Comparison of ENCODE assay signal across 11 cellular contexts in genomic region chr11:134032501-134033091, GRCh38. TPM values are rescaled to one million over a fixed set of nuclear protein-coding genes. Genes with fewer than 3 reads are reported as not detected.
DNase-seq lines count a peak whose midpoint lies in the region; TF ChIP-seq lines count a peak whose summit lies in the region.
"Had no signal": no experiment of that assay in that cellular context is flagged by ENCODE, and none has a peak within 500 bp of the region (broad histone marks: within the 10 kb centered on the region; RNA-seq: fewer than 3 reads in every experiment).

No MANE protein-coding gene starts in this region.

- no peaks in the 10 kb centered on the region for H3K27me3 ChIP-seq in esophagus muscularis mucosa

- 51% methylated on average over 21 of the region's 24 CpGs for WGBS in esophagus muscularis mucosa

- no peak for TF ChIP-seq POLR2A in esophagus muscularis mucosa (IDR thresholded peaks at IDR 0.05; ENCODE audit: low read depth)

- H3K9me3 ChIP-seq in esophagus muscularis mucosa, result no peaks in the 10 kb centered on the region

- no peaks in the 10 kb centered on the region for H3K36me3 ChIP-seq in esophagus muscularis mucosa

- peaks cover 32 to 53% (median 53%) of the 10 kb centered on the region in 4 donors for H3K4me1 ChIP-seq in esophagus muscularis mucosa

- DNase-seq in NCI-H1092 (lab: John Stamatoyannopoulos, UW), result peak; percentile 39
- no peak for DNase-seq in NCI-H1092 treated with DMSO at 0.1 percent for 48 hours (lab: John Stamatoyannopoulos, UW)
- peak; percentile 75 for DNase-seq in NCI-H2171 (lab: John Stamatoyannopoulos, UW)
- DNase-seq in esophagus muscularis mucosa (ENCODE audit: extremely low spot score), result no peak
- DNase-seq in pons (ENCODE audit: low spot score), result peak; percentile 54
- no peak for DNase-seq in NCI-H345 treated with DMSO at 0.1 percent for 48 hours (lab: John Stamatoyannopoulos, UW; ENCODE audit: unreplicated experiment)
- DNase-seq in NOMO-1 treated with DMSO at 0.1 percent for 48 hours (lab: John Stamatoyannopoulos, UW; ENCODE audit: unreplicated experiment), result no peak
- DNase-seq in NCI-H128 (lab: John Stamatoyannopoulos, UW; ENCODE audit: unreplicated experiment), result no peak
- DNase-seq: 8988T; effector memory CD4-positive, alpha-beta T cell; stimulated activated CD4-positive, alpha-beta T cell treated with anti-CD3 and anti-CD28 coated beads, Interleukin-2, amount 100 ng/mL, for 48 hours had no signal

- H3K27ac ChIP-seq in esophagus muscularis mucosa (replicated peaks in 1 of 4), result peak overlapping the region; percentile 88 to 96 (median 93)

- intact Hi-C loops in esophagus muscularis mucosa (cut with DNase I), result loop anchor here (5.0 kb wide), 1 partner anchor 65 kb away; no protein-coding TSS in a partner anchor

- TF ChIP-seq CTCF in esophagus muscularis mucosa (IDR thresholded peaks at IDR 0.05), result no peak

- peak overlapping the region in 2 of 4 donors; percentile 41 to 43 for H3K4me3 ChIP-seq in esophagus muscularis mucosa

- no peak for TF ChIP-seq EP300 in esophagus muscularis mucosa (IDR thresholded peaks at IDR 0.05)

RNA-seq across cellular contexts. Expression of gene JAM3, which starts 36.3 kb away (rescaled TPM):
- 100 to 1,000 TPM in 2 of 4 donors, 10 to 100 TPM in 2; 84.2 to 122 (median 96.5) TPM for total RNA-seq in esophagus muscularis mucosa

Comparison
In these comparisons a context has a peak if more than half of its experiments do, and no peak if none do; other contexts are left out.
1. DNase-seq: peak in NCI-H1092 (single experiment), NCI-H2171 (single experiment) and pons (single experiment); none in NCI-H1092 treated with DMSO at 0.1 percent for 48 hours (single experiment), esophagus muscularis mucosa (single experiment), NCI-H345 treated with DMSO at 0.1 percent for 48 hours (single experiment), NOMO-1 treated with DMSO at 0.1 percent for 48 hours (single experiment) and NCI-H128 (single experiment).